Comparison of ENCODE assay signal across 1 cellular context in the genomic region with DNA sequence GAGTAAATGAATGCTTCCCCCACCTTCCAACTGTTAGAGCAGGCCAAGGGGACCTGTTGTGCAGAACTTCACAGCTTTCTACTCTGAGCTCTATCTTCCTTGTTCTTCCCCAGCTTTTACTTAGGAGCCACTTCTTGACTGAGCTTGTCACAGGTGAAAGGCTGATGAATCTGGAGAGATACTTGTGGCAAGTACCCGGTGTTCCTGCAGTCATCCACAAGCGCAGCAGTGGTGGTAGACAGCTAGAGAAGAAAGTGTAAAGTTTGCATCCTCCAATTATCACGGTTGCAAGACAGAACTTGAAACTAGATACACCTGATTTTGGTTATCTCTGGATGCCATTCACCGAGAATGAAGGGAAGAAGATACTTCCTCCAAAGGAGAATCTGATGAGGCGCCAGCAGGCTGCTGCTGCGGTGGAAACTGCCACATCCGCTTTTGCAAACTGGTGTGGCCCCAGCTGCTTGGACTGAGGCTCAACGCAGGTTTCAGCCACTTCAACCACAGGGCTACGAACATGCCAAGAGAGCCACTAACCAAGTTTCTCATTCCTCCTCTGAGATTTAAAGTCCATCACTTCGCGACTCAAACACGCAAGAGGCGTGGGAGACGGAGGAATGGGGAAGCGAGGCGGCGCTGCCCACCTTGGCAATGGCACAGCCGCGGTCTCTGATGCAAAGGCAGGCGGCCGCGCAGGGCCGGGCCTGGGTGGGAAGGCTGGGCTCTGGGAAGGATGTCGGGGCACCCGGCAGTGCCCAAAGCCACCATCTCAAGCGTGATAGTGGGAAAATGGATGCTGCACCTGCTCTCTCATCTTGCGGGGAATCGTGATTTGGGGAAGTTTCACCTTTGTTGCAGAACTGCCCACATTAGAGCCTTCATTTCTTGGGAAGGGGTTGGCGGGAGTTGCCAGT.
TF ChIP-seq lines count a peak whose summit lies in the region.

No MANE protein-coding gene starts in this region.

TF ChIP-seq in IMR-90, 13 proteins besides CTCF, POLR2A, EP300 and RAD21:
- TF ChIP-seq USF2 (IDR thresholded peaks at IDR 0.05; ENCODE audit: low read depth, low read length) (no peak), ELK1 (IDR thresholded peaks at IDR 0.05; ENCODE audit: borderline replicate concordance, low read depth, low read length) (no peak), CEBPB (IDR thresholded peaks at IDR 0.05; ENCODE audit: low read depth, low read length) (no peak), RFX5 (IDR thresholded peaks at IDR 0.05; ENCODE audit: low read depth, low read length) (no peak), RCOR1 (IDR thresholded peaks at IDR 0.05; ENCODE audit: insufficient replicate concordance, low read length) (no peak), FOS (IDR thresholded peaks at IDR 0.05; ENCODE audit: low read depth, low read length) (no peak), MXI1 (IDR thresholded peaks at IDR 0.05; ENCODE audit: borderline replicate concordance, low read depth, low read length) (no peak)
TF ChIP-seq in IMR-90: peak in this region for 0.
